2 cellular contexts compared by ENCODE assay signal in genomic region chr13:113267642-113268405, GRCh38.
TF ChIP-seq lines count a peak whose summit lies in the region.

No MANE protein-coding gene starts in this region.

TF ChIP-seq in WTC11, 78 proteins besides CTCF, POLR2A, EP300 and RAD21:
- no peak for TF ChIP-seq TEAD1 (CRISPR knock-in tag; IDR thresholded peaks at IDR 0.05)
- TF ChIP-seq ARID4B (CRISPR knock-in tag; IDR thresholded peaks at IDR 0.05; ENCODE audit: borderline replicate concordance): no peak
- no peak for TF ChIP-seq ZNF219 (CRISPR knock-in tag; IDR thresholded peaks at IDR 0.05; ENCODE audit: borderline replicate concordance)
- no peak for TF ChIP-seq TEAD4 (CRISPR knock-in tag; IDR thresholded peaks at IDR 0.05)
- TF ChIP-seq ZNF138 (CRISPR knock-in tag; conservative IDR thresholded peaks at IDR 0.05): no peak
- TF ChIP-seq NFYB (CRISPR knock-in tag; conservative IDR thresholded peaks at IDR 0.05; ENCODE audit: low read depth): no peak
- TF ChIP-seq AR (CRISPR knock-in tag; IDR thresholded peaks at IDR 0.05): no peak
- no peak for TF ChIP-seq NR3C1 (CRISPR knock-in tag; conservative IDR thresholded peaks at IDR 0.05; ENCODE audit: low read depth)
- no peak for TF ChIP-seq ELF4 (CRISPR knock-in tag; IDR thresholded peaks at IDR 0.05; ENCODE audit: low read depth)
- no peak for TF ChIP-seq CREM (CRISPR knock-in tag; IDR thresholded peaks at IDR 0.05)
- no peak for TF ChIP-seq IRF2 (CRISPR knock-in tag; IDR thresholded peaks at IDR 0.05; ENCODE audit: borderline replicate concordance, low read depth)
- TF ChIP-seq SOX15 (CRISPR knock-in tag; IDR thresholded peaks at IDR 0.05): no peak
- no peak for TF ChIP-seq IRF1 (CRISPR knock-in tag; IDR thresholded peaks at IDR 0.05)

TF ChIP-seq in HepG2, 621 proteins besides CTCF, POLR2A, EP300 and RAD21:
- TF ChIP-seq AGO2 (optimal IDR thresholded peaks at IDR 0.05; ENCODE audit: low read depth, low read length) (peak; percentile 92), ZNF225 (CRISPR knock-in tag; IDR thresholded peaks at IDR 0.05) (no peak)
